Comparison of ENCODE assay signal across 2 cellular contexts in the genomic region with DNA sequence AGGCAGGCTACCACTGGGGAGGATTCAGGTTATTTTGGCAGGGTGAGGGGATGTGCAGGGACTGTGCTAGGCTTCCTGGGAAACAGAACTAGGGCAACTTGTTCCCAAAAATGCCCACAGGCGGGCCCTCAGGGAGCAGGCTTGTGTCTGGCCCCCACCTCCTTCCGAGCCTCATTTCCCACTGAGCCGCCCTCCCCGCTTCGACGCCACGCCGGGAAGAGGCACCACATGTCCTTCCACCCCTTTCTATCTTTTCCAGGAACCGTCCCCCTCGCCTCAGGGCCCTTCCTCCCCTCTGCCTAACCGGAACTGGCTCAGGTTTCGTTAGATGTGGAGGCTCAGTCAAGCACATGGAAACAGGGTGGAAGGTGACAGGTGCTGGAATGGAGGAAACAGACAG.
TF ChIP-seq lines count a peak whose summit lies in the region.

No MANE protein-coding gene starts in this region.

TF ChIP-seq in GM23338, 12 proteins besides CTCF, POLR2A, EP300 and RAD21 (continues in another document):
- TF ChIP-seq JUNB (IDR thresholded peaks at IDR 0.05; ENCODE audit: unreplicated experiment), result no peak
- no peak for TF ChIP-seq STAT1 (IDR thresholded peaks at IDR 0.05; ENCODE audit: unreplicated experiment)
- no peak for TF ChIP-seq POLR2AphosphoS5 (IDR thresholded peaks at IDR 0.05; ENCODE audit: low read depth)
- TF ChIP-seq ZNF462 (CRISPR knock-in tag; IDR thresholded peaks at IDR 0.05), result no peak
- TF ChIP-seq EZH2 (IDR thresholded peaks at IDR 0.05; ENCODE audit: low read depth, unreplicated experiment), result no peak
- no peak for TF ChIP-seq CREB1 (CRISPR knock-in tag; IDR thresholded peaks at IDR 0.05; ENCODE audit: low read depth)
- no peak for TF ChIP-seq EZH2phosphoT487 (IDR thresholded peaks at IDR 0.05; ENCODE audit: unreplicated experiment)
- TF ChIP-seq, protein P1, sequence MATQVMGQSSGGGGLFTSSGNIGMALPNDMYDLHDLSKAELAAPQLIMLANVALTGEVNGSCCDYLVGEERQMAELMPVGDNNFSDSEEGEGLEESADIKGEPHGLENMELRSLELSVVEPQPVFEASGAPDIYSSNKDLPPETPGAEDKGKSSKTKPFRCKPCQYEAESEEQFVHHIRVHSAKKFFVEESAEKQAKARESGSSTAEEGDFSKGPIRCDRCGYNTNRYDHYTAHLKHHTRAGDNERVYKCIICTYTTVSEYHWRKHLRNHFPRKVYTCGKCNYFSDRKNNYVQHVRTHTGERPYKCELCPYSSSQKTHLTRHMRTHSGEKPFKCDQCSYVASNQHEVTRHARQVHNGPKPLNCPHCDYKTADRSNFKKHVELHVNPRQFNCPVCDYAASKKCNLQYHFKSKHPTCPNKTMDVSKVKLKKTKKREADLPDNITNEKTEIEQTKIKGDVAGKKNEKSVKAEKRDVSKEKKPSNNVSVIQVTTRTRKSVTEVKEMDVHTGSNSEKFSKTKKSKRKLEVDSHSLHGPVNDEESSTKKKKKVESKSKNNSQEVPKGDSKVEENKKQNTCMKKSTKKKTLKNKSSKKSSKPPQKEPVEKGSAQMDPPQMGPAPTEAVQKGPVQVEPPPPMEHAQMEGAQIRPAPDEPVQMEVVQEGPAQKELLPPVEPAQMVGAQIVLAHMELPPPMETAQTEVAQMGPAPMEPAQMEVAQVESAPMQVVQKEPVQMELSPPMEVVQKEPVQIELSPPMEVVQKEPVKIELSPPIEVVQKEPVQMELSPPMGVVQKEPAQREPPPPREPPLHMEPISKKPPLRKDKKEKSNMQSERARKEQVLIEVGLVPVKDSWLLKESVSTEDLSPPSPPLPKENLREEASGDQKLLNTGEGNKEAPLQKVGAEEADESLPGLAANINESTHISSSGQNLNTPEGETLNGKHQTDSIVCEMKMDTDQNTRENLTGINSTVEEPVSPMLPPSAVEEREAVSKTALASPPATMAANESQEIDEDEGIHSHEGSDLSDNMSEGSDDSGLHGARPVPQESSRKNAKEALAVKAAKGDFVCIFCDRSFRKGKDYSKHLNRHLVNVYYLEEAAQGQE (IDR thresholded peaks at IDR 0.05; ENCODE audit: unreplicated experiment), result no peak
- no peak for TF ChIP-seq ZNF114 (CRISPR knock-in tag; IDR thresholded peaks at IDR 0.05)
- TF ChIP-seq ETS1 (IDR thresholded peaks at IDR 0.05), result no peak

TF ChIP-seq in H1, 55 proteins besides CTCF, POLR2A, EP300 and RAD21:
- TF ChIP-seq KDM1A (IDR thresholded peaks at IDR 0.05; ENCODE audit: borderline replicate concordance, low read length) (no peak), RFX5 (IDR thresholded peaks at IDR 0.05; ENCODE audit: borderline replicate concordance, low read depth, low read length) (no peak), GTF2F1 (IDR thresholded peaks at IDR 0.05; ENCODE audit: borderline replicate concordance, low read depth, low read length) (no peak), POU5F1 (IDR thresholded peaks at IDR 0.05; ENCODE audit: low read depth, low read length) (no peak), E2F6 (IDR thresholded peaks at IDR 0.05) (no peak), RXRA (IDR thresholded peaks at IDR 0.05; ENCODE audit: insufficient read depth, low read depth, low read length) (no peak), CEBPB (IDR thresholded peaks at IDR 0.05; ENCODE audit: low read depth, low read length) (no peak), NRF1 (IDR thresholded peaks at IDR 0.05; ENCODE audit: low read depth, low read length) (no peak), MAFK (IDR thresholded peaks at IDR 0.05; ENCODE audit: low read depth, low read length) (no peak), ATF3 (IDR thresholded peaks at IDR 0.05; ENCODE audit: insufficient read depth, low read depth, low read length) (no peak), ZNF274 (IDR thresholded peaks at IDR 0.05; ENCODE audit: borderline replicate concordance, extremely low read depth, low read length) (no peak), SP2 (IDR thresholded peaks at IDR 0.05; ENCODE audit: low read length) (no peak), EZH2 (IDR thresholded peaks at IDR 0.05; ENCODE audit: low read depth, low read length, severe bottlenecking) (no peak), YY1 (IDR thresholded peaks at IDR 0.05; ENCODE audit: low read depth, low read length) (no peak), GABPA (IDR thresholded peaks at IDR 0.05; ENCODE audit: borderline replicate concordance, insufficient read depth, low read length) (no peak), JUN (IDR thresholded peaks at IDR 0.05; ENCODE audit: low read depth, low read length) (no peak), TAF7 (optimal IDR thresholded peaks at IDR 0.05; ENCODE audit: borderline replicate concordance, low read depth, low read length) (no peak)
TF ChIP-seq in H1: peak in this region for 0.
